ENCODE assay signal across 8 cellular contexts in the genomic region with DNA sequence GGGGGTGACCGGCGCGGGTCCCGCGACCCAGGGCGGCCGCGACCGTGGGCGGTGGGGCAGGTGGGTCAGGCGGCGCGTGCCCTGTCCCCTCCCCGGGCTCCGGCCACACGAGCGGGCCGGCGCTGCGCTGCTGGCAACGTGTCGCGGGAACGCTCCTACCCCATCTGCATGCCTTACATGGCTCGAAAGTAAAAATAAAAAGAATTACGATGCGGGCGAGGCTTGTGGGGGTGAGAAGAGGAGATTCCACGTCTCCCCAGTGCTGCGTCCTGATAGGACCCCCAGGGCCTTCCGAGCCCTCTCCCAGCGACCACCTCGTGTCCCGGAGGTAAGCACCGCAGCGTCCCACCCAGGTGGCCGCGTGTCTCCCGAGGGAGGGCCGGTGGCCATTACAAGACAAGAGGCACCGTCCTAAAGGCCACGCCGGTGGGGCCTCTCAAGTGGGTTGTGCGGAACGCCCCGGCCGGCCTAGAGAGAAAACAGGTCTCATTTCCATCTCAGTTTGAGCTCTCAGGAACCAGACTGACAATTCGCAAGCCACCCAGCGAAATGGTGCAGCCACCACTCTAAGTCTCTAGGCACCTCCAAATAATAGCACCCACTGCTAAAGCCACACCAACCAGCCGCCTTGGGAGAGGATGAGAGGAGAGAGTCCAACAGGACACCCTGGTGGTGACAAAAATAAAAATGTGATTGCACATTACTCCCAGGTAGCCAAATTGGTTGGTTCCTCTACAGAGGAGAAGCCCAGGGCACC. TPM values are rescaled to one million over a fixed set of nuclear protein-coding genes. Genes with fewer than 3 reads are reported as not detected.
A peak's percentile ranks its signal among the peaks of the same experiment; 100 is the strongest.
DNase-seq lines count a peak whose midpoint lies in the region; ATAC-seq and TF ChIP-seq lines count a peak whose summit lies in the region.

No MANE protein-coding gene starts in this region.

- H3K4me2 ChIP-seq in PC-3 (ENCODE audit: low read length) = peak overlapping the region; percentile 99

- ATAC-seq in GM19468 (IDR thresholded peaks at IDR 0.05; ENCODE audit: extremely low read depth, unreplicated experiment) (peak; percentile 25), PC-3 (peak; percentile 62)

- peak overlapping the region; percentile 72 for H3K9ac ChIP-seq in PC-3 (ENCODE audit: low read length)

- TF ChIP-seq CTCF in HL-60 (IDR thresholded peaks at IDR 0.05; ENCODE audit: insufficient read depth, low read length) (no peak), PC-3 (conservative IDR thresholded peaks at IDR 0.05; ENCODE audit: low read depth, low read length) (peak; percentile 67), neural crest cell (conservative IDR thresholded peaks at IDR 0.05) (peak; percentile 65), tibial artery (IDR thresholded peaks at IDR 0.05) (peak; percentile 42 to 53)

- TSS peak; percentile 78 for BruUV-seq in PC-3 (replicated peaks; lab: Mats Ljungman, UMichigan)

- POLR2A ChIA-PET in PC-3 (lab: Charles Lee; ENCODE audit: unreplicated experiment) = no interaction called here

- H3K27me3 ChIP-seq in HL-60 (ENCODE audit: insufficient read depth, poor library complexity, severe bottlenecking) (no peaks in the 10 kb centered on the region), PC-3 (ENCODE audit: low read length) (no peaks in the 10 kb centered on the region), tibial artery (no peaks in the 10 kb centered on the region)

- peaks cover 21% of the 10 kb centered on the region for H3K4me1 Mint-ChIP-seq in neural crest cell

- peak overlapping the region; percentile 99 for H2AFZ ChIP-seq in PC-3 (ENCODE audit: low read length)

- intact Hi-C loops in PC-3 (cut with micrococcal nuclease) = loop anchor here (1.0 to 10.0 kb wide), 9 partner anchors 90 to 500 kb away; no protein-coding TSS in a partner anchor
- intact Hi-C loops in tibial artery (cut with DNase I; ENCODE audit: low total_unique reads) = loop anchor here (5.0 to 10.0 kb wide), 5 partner anchors 115 to 497 kb away; no protein-coding TSS in a partner anchor

- H3K4me1 ChIP-seq in PC-3 (ENCODE audit: insufficient read depth, low read length) = peaks cover 33% of the 10 kb centered on the region
- peaks cover under 1 to 57% (median 24%) of the 10 kb centered on the region in 4 donors for H3K4me1 ChIP-seq in tibial artery

- no peaks in the 10 kb centered on the region for H3F3A ChIP-seq in PC-3 (ENCODE audit: low read length, unreplicated experiment)

- H3K27ac ChIP-seq in HL-60 (replicated peaks) (peak overlapping the region; percentile 89), PC-3 (ENCODE audit: low read length) (peak overlapping the region; percentile 29), tibial artery (peak overlapping the region; percentile 97 to 99)

- no peaks in the 10 kb centered on the region for H4K20me1 ChIP-seq in PC-3 (ENCODE audit: low read length)

- H3K9me3 ChIP-seq in PC-3 (ENCODE audit: low read length) (no peaks in the 10 kb centered on the region), tibial artery (no peaks in the 10 kb centered on the region)

- DNase-seq in DMS 273 treated with DMSO at 0.1 percent for 48 hours (lab: John Stamatoyannopoulos, UW) (peak; percentile 36), HL-60 (ENCODE audit: low read depth in 1 of 2, low spot score in 1 of 2) (peak; percentile 75 to 86), PC-3 (peak; percentile 80), activated T-helper 1 cell treated with Interleukin-2 at 50 U/mL for 16 hours (ENCODE audit: low read depth) (peak; percentile 51), fibroblast of peridontal ligament (ENCODE audit: extremely low read depth) (peak; percentile 41), neural crest cell (ENCODE audit: low read depth, low spot score) (peak; percentile 38), tibial artery (peak; percentile 63 to 87)

- H3K9me3 Mint-ChIP-seq in neural crest cell = no peaks in the 10 kb centered on the region

- peak overlapping the region; percentile 57 for H3K27ac Mint-ChIP-seq in neural crest cell (ENCODE audit: unreplicated experiment)

- H3K9me2 ChIP-seq in PC-3 (replicated peaks; ENCODE audit: low read length) = no peaks in the 10 kb centered on the region

- H3K36me3 ChIP-seq in PC-3 (ENCODE audit: low read depth, low read length) = no peaks in the 10 kb centered on the region
- H3K36me3 ChIP-seq in tibial artery = no peaks in the 10 kb centered on the region

- CTCF ChIA-PET in PC-3 (lab: Charles Lee) = no interaction called here

- H3K36me3 Mint-ChIP-seq in neural crest cell (ENCODE audit: low read depth) = no peaks in the 10 kb centered on the region

- peaks cover 4% of the 10 kb centered on the region for H3K27me3 Mint-ChIP-seq in neural crest cell (ENCODE audit: low read depth)

- peaks cover 8% of the 10 kb centered on the region; the same call in 1 of the 2 replicates for H3K79me2 ChIP-seq in PC-3 (ENCODE audit: low read length)

- H3K4me3 Mint-ChIP-seq in neural crest cell = peak overlapping the region; percentile 87

- H3K4me3 ChIP-seq in HL-60 (replicated peaks; ENCODE audit: insufficient read depth, low read length) (peak overlapping the region; percentile 44), PC-3 (ENCODE audit: low read length) (peak overlapping the region; percentile 92), tibial artery (peak overlapping the region; percentile 97 to 100)

RNA-seq across cellular contexts. Expression of a gene that starts 0.6 kb away (rescaled TPM):
- total RNA-seq in PC-3 (2014; rRNA removed) (13.2 and 13.3 TPM in 2 replicates), neural crest cell (36.7 and 41.4 TPM in 2 replicates)

Comparison
In these comparisons a context has a peak if more than half of its experiments do, and no peak if none do; other contexts are left out.
1. Peak in every context shown above with its lines: DNase-seq, ATAC-seq, H3K4me3 ChIP-seq and H3K27ac ChIP-seq.
2. H3K27ac ChIP-seq: peak in every context shown above with its lines; median percentile 98 in tibial artery; 89 in HL-60; 29 in PC-3.
3. H3K4me3 ChIP-seq: peak in every context shown above with its lines; median percentile 98 in tibial artery; 92 in PC-3; 44 in HL-60.